Comparison of ENCODE assay signal across 9 cellular contexts in genomic region chr2:12819098-12819465, GRCh38.
A peak's percentile ranks its signal among the peaks of the same experiment; 100 is the strongest.
DNase-seq lines count a peak whose midpoint lies in the region; FAIRE-seq and TF ChIP-seq lines count a peak whose summit lies in the region.
"Had no signal": no experiment of that assay in that cellular context is flagged by ENCODE, and none has a peak within 500 bp of the region (broad histone marks: within the 10 kb centered on the region; RNA-seq: fewer than 3 reads in every experiment).

No MANE protein-coding gene starts in this region.

- H3K9ac ChIP-seq in liver (ENCODE audit: low read depth in 1 of 2, low read length in 2 of 2), result no peak overlapping the region

- peak overlapping the region; percentile 22 to 68 for H3K27ac ChIP-seq in liver (ENCODE audit: low read depth in 1 of 2, low read length in 2 of 2)

- H3K4me3 ChIP-seq in MG63 (no peak overlapping the region), bronchial epithelial cell (ENCODE audit: low read depth, low read length) (no peak overlapping the region), liver (ENCODE audit: low read depth in 1 of 3, low read length in 3 of 3) (no peak overlapping the region)

- no peak for TF ChIP-seq CTCF in bronchial epithelial cell (IDR thresholded peaks at IDR 0.05; ENCODE audit: insufficient read depth, low read length, severe bottlenecking)
- no peak for TF ChIP-seq CTCF in liver (IDR thresholded peaks at IDR 0.05; ENCODE audit: low read depth, low read length, missing input control)

- 9% methylated on average over 3 of the region's 3 CpGs for WGBS in liver

- H3K27me3 ChIP-seq in MG63 (no peaks in the 10 kb centered on the region), bronchial epithelial cell (ENCODE audit: control insufficient read depth, insufficient read depth, low read length) (no peaks in the 10 kb centered on the region), liver (ENCODE audit: control insufficient read depth in 4 of 4, insufficient read depth in 4 of 4, low read length in 3 of 4) (peaks cover 0 to 5% (median 0%) of the 10 kb centered on the region in 4 donors)

- peak; percentile 52 to 68 for TF ChIP-seq RAD21 in liver (IDR thresholded peaks at IDR 0.05)

- DNase-seq in MG63 (peak; percentile 100), bronchial epithelial cell (ENCODE audit: low read depth) (peak; percentile 94), ureter (ENCODE audit: low spot score) (peak; percentile 85), NCI-H1105 (lab: John Stamatoyannopoulos, UW) (no peak), NCI-H1694 (lab: John Stamatoyannopoulos, UW) (no peak)
- DNase-seq in activated CD4-positive, alpha-beta T cell treated with anti-CD3 and anti-CD28 coated beads, Interleukin-2, amount 50 U/mL, for 1 hour, result no peak
- DNase-seq: midbrain had no signal

- H3K4me1 ChIP-seq in liver (ENCODE audit: control insufficient read depth in 4 of 4, insufficient read depth in 4 of 4, low read length in 3 of 4), result peaks cover 0 to 3% (median 1%) of the 10 kb centered on the region in 4 donors

- FAIRE-seq in bronchial epithelial cell (lab: Jason Lieb, UNC), result no peak
- FAIRE-seq: TTC549 had no signal

- peaks cover 11% of the 10 kb centered on the region for H3K36me3 ChIP-seq in MG63
- H3K36me3 ChIP-seq in bronchial epithelial cell (ENCODE audit: control insufficient read depth, insufficient read depth, low read length), result no peaks in the 10 kb centered on the region
- H3K36me3 ChIP-seq in liver (ENCODE audit: control insufficient read depth in 4 of 4, insufficient read depth in 3 of 4, low read depth in 1 of 4, low read length in 3 of 4), result no peaks in the 10 kb centered on the region

- H3K9me3 ChIP-seq in MG63 (peaks cover 15% of the 10 kb centered on the region), liver (ENCODE audit: control insufficient read depth in 4 of 4, low read length in 3 of 4) (no peaks in the 10 kb centered on the region)

TF ChIP-seq in liver, 16 proteins besides CTCF, POLR2A, EP300 and RAD21:
- no peak for TF ChIP-seq FOXA2 (IDR thresholded peaks at IDR 0.05)
- TF ChIP-seq ATF3 (IDR thresholded peaks at IDR 0.05), result peak; percentile 87
- TF ChIP-seq SP1 (IDR thresholded peaks at IDR 0.05), result peak; percentile 81
- no peak for TF ChIP-seq EGR1 (IDR thresholded peaks at IDR 0.05; ENCODE audit: low read depth in 2 of 2)
- no peak for TF ChIP-seq TAF1 (conservative IDR thresholded peaks at IDR 0.05)
- peak; percentile 23 for TF ChIP-seq MAX (IDR thresholded peaks at IDR 0.05)
- TF ChIP-seq JUND (IDR thresholded peaks at IDR 0.05), result peak; percentile 48 to 58
- TF ChIP-seq REST (IDR thresholded peaks at IDR 0.05), result no peak
- no peak for TF ChIP-seq GABPA (IDR thresholded peaks at IDR 0.05 in 1 of 2, conservative IDR thresholded peaks at IDR 0.05 in 1 of 2)
- TF ChIP-seq NR2F2 (IDR thresholded peaks at IDR 0.05), result peak; percentile 95
- TF ChIP-seq RXRA (IDR thresholded peaks at IDR 0.05), result peak; percentile 18 to 44
- TF ChIP-seq HNF4G (IDR thresholded peaks at IDR 0.05), result no peak
- no peak for TF ChIP-seq HNF4A (conservative IDR thresholded peaks at IDR 0.05)
- TF ChIP-seq FOXA1 (IDR thresholded peaks at IDR 0.05), result no peak
- no peak for TF ChIP-seq ZBTB33 (IDR thresholded peaks at IDR 0.05)
- peak; percentile 14 for TF ChIP-seq YY1 (IDR thresholded peaks at IDR 0.05)

Comparison
In these comparisons a context has a peak if more than half of its experiments do, and no peak if none do; other contexts are left out.
1. DNase-seq: peak in MG63 (single experiment), bronchial epithelial cell (single experiment) and ureter (single experiment); none in NCI-H1105 (single experiment), NCI-H1694 (single experiment) and activated CD4-positive, alpha-beta T cell treated with anti-CD3 and anti-CD28 coated beads, Interleukin-2, amount 50 U/mL, for 1 hour (single experiment).